Comparison of ENCODE assay signal across 17 cellular contexts in genomic region chr15:25883860-25884259, GRCh38. TPM values are rescaled to one million over a fixed set of nuclear protein-coding genes. Genes with fewer than 3 reads are reported as not detected.
A peak's percentile ranks its signal among the peaks of the same experiment; 100 is the strongest.
DNase-seq lines count a peak whose midpoint lies in the region; ATAC-seq and TF ChIP-seq lines count a peak whose summit lies in the region.
"Had no signal": no experiment of that assay in that cellular context is flagged by ENCODE, and none has a peak within 500 bp of the region (broad histone marks: within the 10 kb centered on the region; RNA-seq: fewer than 3 reads in every experiment).

No MANE protein-coding gene starts in this region.

- 14% methylated on average over 5 of the region's 5 CpGs for WGBS in smooth muscle cell (ENCODE audit: low lambda C conversion rate)

- DNase-seq in GM03348 (ENCODE audit: low spot score) (peak; percentile 85), amniotic stem cell (lab: John Stamatoyannopoulos, UW) (peak; percentile 68), glomerular visceral epithelial cell (ENCODE audit: extremely low spot score) (peak; percentile 95), smooth muscle cell (lab: John Stamatoyannopoulos, UW; ENCODE audit: unreplicated experiment) (no peak), D341Med (ENCODE audit: low spot score) (no peak), NOMO-1 (lab: John Stamatoyannopoulos, UW; ENCODE audit: unreplicated experiment in 2 of 2) (no peak), dermis blood vessel endothelial cell (no peak)
- DNase-seq: activated CD4-positive, CD25-positive, alpha-beta regulatory T cell; activated T-cell treated with anti-CD3 and anti-CD28 coated beads for 4 hours; left cardiac atrium; NCI-H345; PC-9; spleen; substantia nigra; T-helper 1 cell had no signal

- ATAC-seq in GM19035 (IDR thresholded peaks at IDR 0.05; ENCODE audit: unreplicated experiment) = no peak
- ATAC-seq: left cardiac atrium had no signal

- peaks cover 6% of the 10 kb centered on the region for H3F3A ChIP-seq in smooth muscle cell (ENCODE audit: low read depth)

- H3K9ac ChIP-seq in smooth muscle cell (ENCODE audit: low read depth) = peak overlapping the region; percentile 19

- no peaks in the 10 kb centered on the region for H3K79me2 ChIP-seq in smooth muscle cell (ENCODE audit: low read depth)

- H3K27ac ChIP-seq in smooth muscle cell (ENCODE audit: low read depth) = peak overlapping the region; percentile 81
- H3K27ac ChIP-seq: PC-9, spleen had no signal

- H3K9me3 ChIP-seq in smooth muscle cell (replicated peaks; ENCODE audit: low read depth) = no peaks in the 10 kb centered on the region
- H3K9me3 ChIP-seq: spleen had no signal

- TF ChIP-seq CTCF in smooth muscle cell (IDR thresholded peaks at IDR 0.05; ENCODE audit: borderline replicate concordance, insufficient read depth, poor library complexity, severe bottlenecking) = no peak

- no peak overlapping the region for H2AFZ ChIP-seq in smooth muscle cell (ENCODE audit: low read depth)
- H2AFZ ChIP-seq: PC-9 had no signal

- peak overlapping the region; percentile 55 for H3K4me2 ChIP-seq in smooth muscle cell
- H3K4me2 ChIP-seq: PC-9 had no signal

- H4K20me1 ChIP-seq in smooth muscle cell (ENCODE audit: low read depth) = no peaks in the 10 kb centered on the region

- no peaks in the 10 kb centered on the region for H3K36me3 ChIP-seq in smooth muscle cell (ENCODE audit: low read depth)
- H3K36me3 ChIP-seq: spleen had no signal

- H3K4me1 ChIP-seq in smooth muscle cell (ENCODE audit: low read depth) = peaks cover 8% of the 10 kb centered on the region
- H3K4me1 ChIP-seq: spleen had no signal

- H3K27me3 ChIP-seq in smooth muscle cell (ENCODE audit: low read depth) = no peaks in the 10 kb centered on the region

- H3K4me3 ChIP-seq in smooth muscle cell = no peak overlapping the region
- H3K4me3 ChIP-seq: PC-9, spleen had no signal

RNA-seq across cellular contexts. Expression of gene ATP10A, which starts 20.7 kb away (rescaled TPM):
- total RNA-seq in smooth muscle cell = 10.6 and 25.7 TPM in 2 replicates
- 6.6 and 12.3 TPM in 2 replicates for polyA plus RNA-seq in smooth muscle cell
- 0.05 and 0.17 TPM in 2 replicates for total RNA-seq in dermis blood vessel endothelial cell
- total RNA-seq: PC-9 had no signal
- polyA plus RNA-seq: neural cell had no signal

Comparison
In these comparisons a context has a peak if more than half of its experiments do, and no peak if none do; other contexts are left out.
1. DNase-seq: peak in GM03348 (single experiment), amniotic stem cell (single experiment) and glomerular visceral epithelial cell (single experiment); none in smooth muscle cell (single experiment), D341Med (single experiment), NOMO-1 (0 of 2) and dermis blood vessel endothelial cell (single experiment).